In the genomic region with DNA sequence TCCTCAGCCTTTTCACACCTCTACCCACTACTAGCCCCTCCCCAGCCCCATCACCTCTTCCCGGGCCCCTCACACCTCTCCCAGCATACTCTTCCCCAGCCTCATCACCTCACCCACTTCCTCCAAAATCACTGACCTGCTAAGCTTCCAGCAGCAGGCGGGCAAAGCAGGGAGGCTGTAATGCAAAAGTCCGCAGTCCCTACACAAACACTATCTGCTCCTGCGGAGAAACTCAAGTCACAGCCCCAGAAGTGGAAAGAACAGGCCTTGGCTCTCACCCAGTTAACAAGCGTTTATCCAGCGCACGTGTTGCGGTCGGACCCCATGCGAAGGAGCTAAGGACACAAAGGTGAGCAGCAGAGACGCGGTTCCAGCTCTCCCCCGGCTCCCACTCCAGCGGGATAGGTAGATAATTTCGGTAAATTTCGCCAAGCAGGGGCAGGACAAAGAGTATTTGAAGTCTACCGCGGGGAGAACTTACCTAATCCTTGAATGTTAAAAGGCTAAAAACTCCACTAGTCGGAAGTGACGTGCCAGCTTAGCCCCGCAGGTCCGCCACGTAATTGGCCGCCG, we compare ENCODE assay signal across 8 cellular contexts. TPM values are rescaled to one million over a fixed set of nuclear protein-coding genes. Genes with fewer than 3 reads are reported as not detected.
A peak's percentile ranks its signal among the peaks of the same experiment; 100 is the strongest.
DNase-seq lines count a peak whose midpoint lies in the region; ATAC-seq and TF ChIP-seq lines count a peak whose summit lies in the region.

No MANE protein-coding gene starts in this region.

- peak; percentile 37 for DNase-seq in GF-D8 (lab: John Stamatoyannopoulos, UW)
- DNase-seq in HFFc6 = no peak
- DNase-seq in NB4 (ENCODE audit: low read depth) = peak; percentile 72
- DNase-seq in T-helper 17 cell = no peak
- DNase-seq in caudate nucleus (lab: John Stamatoyannopoulos, UW) = peak in 23 of 61 donors; percentile 4 to 71 (median 54)
- DNase-seq in lower lobe of right lung = no peak
- DNase-seq in stimulated activated CD8-positive, alpha-beta memory T cell treated with anti-CD3 and anti-CD28 coated beads, Interleukin-12 subunit alpha, Interleukin-12 subunit beta, amount 100 ng/mL, for 24 hours (ENCODE audit: extremely low read depth) = peak; percentile 20
- no peak for DNase-seq in mesenteric fat pad (ENCODE audit: low spot score)

- TF ChIP-seq CTCF in HFFc6 (IDR thresholded peaks at IDR 0.05) = no peak
- TF ChIP-seq CTCF in NB4 (IDR thresholded peaks at IDR 0.05; ENCODE audit: low read depth, low read length) = no peak
- TF ChIP-seq CTCF in lower lobe of right lung (IDR thresholded peaks at IDR 0.05) = no peak

- H3K9me3 Mint-ChIP-seq in HFFc6 = no peaks in the 10 kb centered on the region

- H3K27ac ChIP-seq in caudate nucleus (ENCODE audit: low read depth, low read length) (peak overlapping the region; percentile 93), lower lobe of right lung (peak overlapping the region; percentile 99)

- H3K9me3 ChIP-seq in T-helper 17 cell (ENCODE audit: control insufficient read depth, low read length, poor library complexity, severe bottlenecking) (no peaks in the 10 kb centered on the region), lower lobe of right lung (no peaks in the 10 kb centered on the region)

- H3K4me3 ChIP-seq in NB4 (ENCODE audit: low read depth, low read length) (peak overlapping the region; percentile 94), lower lobe of right lung (peak overlapping the region; percentile 89)

- H3K27me3 Mint-ChIP-seq in HFFc6 (ENCODE audit: insufficient read depth) = no peaks in the 10 kb centered on the region; the same call in none of the 2 replicates
- H3K27me3 Mint-ChIP-seq in T-helper 17 cell = no peaks in the 10 kb centered on the region

- H3K36me3 Mint-ChIP-seq in HFFc6 (ENCODE audit: low read depth) (peaks cover 33% of the 10 kb centered on the region), T-helper 17 cell (ENCODE audit: low read depth) (peaks cover 13% of the 10 kb centered on the region)

- ATAC-seq in T-helper 17 cell (peak; percentile 55), lower lobe of right lung (peak; percentile 34 to 90)

- H3K27ac Mint-ChIP-seq in HFFc6 = peak overlapping the region; percentile 98
- peak overlapping the region; percentile 98 for H3K27ac Mint-ChIP-seq in T-helper 17 cell

- H3K4me1 ChIP-seq in lower lobe of right lung = peaks cover 49% of the 10 kb centered on the region

- H3K36me3 ChIP-seq in lower lobe of right lung = peaks cover 21% of the 10 kb centered on the region

- TF ChIP-seq POLR2A in NB4 (IDR thresholded peaks at IDR 0.05; ENCODE audit: extremely low read depth, insufficient read length) = no peak

- H3K4me3 Mint-ChIP-seq in HFFc6 (peak overlapping the region; percentile 95), T-helper 17 cell (peak overlapping the region; percentile 96)

- intact Hi-C loops in lower lobe of right lung (cut with DNase I) = no loop called here

- H3K4me1 Mint-ChIP-seq in HFFc6 (ENCODE audit: low read depth) (peaks cover 59% of the 10 kb centered on the region), T-helper 17 cell (peaks cover 46% of the 10 kb centered on the region)

- no peaks in the 10 kb centered on the region for H3K27me3 ChIP-seq in lower lobe of right lung (ENCODE audit: low read depth)

RNA-seq across cellular contexts. Expression of gene TRIM39, which starts 0.8 kb away (rescaled TPM):
- 10 to 100 TPM in 4 of 6 experiments, 1 to 10 TPM in 2; 8.7 to 12.2 (median 10.8) TPM for total RNA-seq in HFFc6 (2021; fragmentation: NEBNext Ultra II Directional; extraction: Animal tissue kit (Norgen Biotek cat#: 25700))
- total RNA-seq in T-helper 17 cell (10 to 100 TPM; 41.4 to 47.3 TPM), lower lobe of right lung (13.3 TPM), mesenteric fat pad (10.4 TPM)

RNA-seq across cellular contexts. Expression of gene RPP21, which starts 19.0 kb away (rescaled TPM):
- total RNA-seq in HFFc6 (2021; fragmentation: NEBNext Ultra II Directional; extraction: Animal tissue kit (Norgen Biotek cat#: 25700)) = 10 to 100 TPM; 32.3 to 45.9 (median 40.0) TPM
- total RNA-seq in T-helper 17 cell (10 to 100 TPM; 34.1 to 38.5 TPM), lower lobe of right lung (30.6 TPM), mesenteric fat pad (22.8 TPM)

Comparison
In these comparisons a context has a peak if more than half of its experiments do, and no peak if none do; other contexts are left out.
1. DNase-seq: peak in GF-D8 (single experiment), NB4 (single experiment) and stimulated activated CD8-positive, alpha-beta memory T cell treated with anti-CD3 and anti-CD28 coated beads, Interleukin-12 subunit alpha, Interleukin-12 subunit beta, amount 100 ng/mL, for 24 hours (single experiment); none in HFFc6 (single experiment), T-helper 17 cell (0 of 3), lower lobe of right lung (single experiment) and mesenteric fat pad (single experiment).